Comparison of ENCODE assay signal across 8 cellular contexts in the genomic region with DNA sequence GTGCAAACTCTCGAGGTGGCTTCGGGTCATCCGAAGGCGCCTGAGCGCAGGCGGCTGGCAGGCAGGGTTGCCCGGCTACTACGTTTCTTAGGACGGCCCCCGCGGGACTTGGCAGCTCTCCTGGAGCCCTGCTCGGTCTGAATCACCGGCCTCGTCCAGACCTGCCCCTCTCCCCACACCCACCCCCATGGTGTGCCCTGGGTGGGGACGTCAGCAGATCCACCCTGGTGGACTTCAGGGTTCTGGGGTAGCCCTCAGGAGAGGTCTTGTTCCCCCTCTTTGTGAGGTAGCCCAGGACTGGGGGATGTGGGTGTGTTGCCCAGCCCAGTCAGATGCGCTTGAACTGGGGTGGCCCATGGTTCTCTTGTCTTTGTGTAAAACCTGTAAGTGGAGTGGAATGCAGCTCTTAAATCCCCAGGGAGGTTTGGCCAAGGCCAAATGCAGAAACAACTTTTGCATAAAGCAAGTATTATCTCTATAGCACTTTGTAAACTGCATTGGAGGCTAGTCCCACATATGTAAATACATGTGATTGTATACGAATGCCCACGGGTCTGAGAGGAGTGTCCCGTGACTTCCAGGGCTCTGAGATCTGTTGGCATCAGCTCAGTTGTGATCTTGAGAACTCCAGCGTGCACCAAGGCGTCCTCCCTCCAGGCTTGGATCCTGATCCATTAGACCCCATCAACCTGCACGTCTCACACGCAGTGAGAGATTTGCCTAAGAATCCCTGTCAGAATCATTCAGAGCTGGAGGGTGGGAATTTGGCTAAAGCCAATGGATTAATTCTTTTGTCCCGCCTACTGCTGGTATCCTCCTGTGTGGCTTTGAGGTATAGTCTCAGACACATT. TPM values are rescaled to one million over a fixed set of nuclear protein-coding genes. Genes with fewer than 3 reads are reported as not detected.
DNase-seq lines count a peak whose midpoint lies in the region; TF ChIP-seq lines count a peak whose summit lies in the region.

No MANE protein-coding gene starts in this region.

- H3K9ac ChIP-seq in ES-I3 (ENCODE audit: low read depth, low read length): peak overlapping the region; percentile 79
- H3K9ac ChIP-seq in colonic mucosa (ENCODE audit: low read depth in 2 of 2, low read length in 2 of 2): peak overlapping the region in 1 of 2 donors; percentile 56
- H3K9ac ChIP-seq in liver (ENCODE audit: low read depth in 1 of 2, low read length in 2 of 2): peak overlapping the region in 1 of 2 donors; percentile 44
- H3K9ac ChIP-seq in subcutaneous abdominal adipose tissue (ENCODE audit: low read length in 5 of 5): peak overlapping the region; percentile 43 to 97 (median 93)

- H3K27ac ChIP-seq in colonic mucosa: no peak overlapping the region
- H3K27ac ChIP-seq in liver (ENCODE audit: low read depth in 1 of 2, low read length in 2 of 2): peak overlapping the region; percentile 82 to 84
- peak overlapping the region; percentile 92 for H3K27ac ChIP-seq in subcutaneous abdominal adipose tissue (ENCODE audit: low read depth, low read length)

- H3K9me3 ChIP-seq in ES-I3 (ENCODE audit: control insufficient read depth, insufficient read depth, low read length) (no peaks in the 10 kb centered on the region), colonic mucosa (no peaks in the 10 kb centered on the region), liver (ENCODE audit: control insufficient read depth in 4 of 4, low read length in 3 of 4) (no peaks in the 10 kb centered on the region), subcutaneous abdominal adipose tissue (ENCODE audit: control insufficient read depth in 5 of 5, low read length in 5 of 5) (no peaks in the 10 kb centered on the region)

- no peak for TF ChIP-seq RAD21 in liver (IDR thresholded peaks at IDR 0.05)

- WGBS in liver: 34% methylated on average over 24 of the region's 24 CpGs

- H3K4me3 ChIP-seq in colonic mucosa: peak overlapping the region; percentile 75
- peak overlapping the region; percentile 80 to 89 (median 80) for H3K4me3 ChIP-seq in liver (ENCODE audit: low read depth in 1 of 3, low read length in 3 of 3)
- H3K4me3 ChIP-seq in subcutaneous abdominal adipose tissue (ENCODE audit: low read depth in 1 of 5, low read length in 5 of 5): peak overlapping the region; percentile 93 to 100 (median 95)

- H3K27me3 ChIP-seq in colonic mucosa (no peaks in the 10 kb centered on the region), liver (ENCODE audit: control insufficient read depth in 4 of 4, insufficient read depth in 4 of 4, low read length in 3 of 4) (no peaks in the 10 kb centered on the region), subcutaneous abdominal adipose tissue (ENCODE audit: control insufficient read depth in 5 of 5, insufficient read depth in 4 of 5, low read length in 5 of 5) (no peaks in the 10 kb centered on the region)

- H3K4me1 ChIP-seq in ES-I3 (ENCODE audit: insufficient read depth, low read length): no peaks in the 10 kb centered on the region; the same call in 1 of the 2 replicates
- H3K4me1 ChIP-seq in colonic mucosa: peaks cover 11% of the 10 kb centered on the region
- peaks cover 23 to 48% (median 33%) of the 10 kb centered on the region in 4 donors for H3K4me1 ChIP-seq in liver (ENCODE audit: control insufficient read depth in 4 of 4, insufficient read depth in 4 of 4, low read length in 3 of 4)
- peaks cover 10 to 72% (median 55%) of the 10 kb centered on the region in 5 donors for H3K4me1 ChIP-seq in subcutaneous abdominal adipose tissue (ENCODE audit: control insufficient read depth in 5 of 5, insufficient read depth in 5 of 5, low read length in 5 of 5)

- DNase-seq in NCI-H226: peak; percentile 4
- DNase-seq in colonic mucosa: peak; percentile 43
- DNase-seq in NCI-H524 treated with DMSO at 0.1 percent for 48 hours (lab: John Stamatoyannopoulos, UW): no peak
- no peak for DNase-seq in DMS153 treated with DMSO at 0.1 percent for 48 hours (lab: John Stamatoyannopoulos, UW; ENCODE audit: unreplicated experiment)
- no peak for DNase-seq in NCI-H446 treated with DMSO at 0.1 percent for 48 hours (lab: John Stamatoyannopoulos, UW)

- H3K36me3 ChIP-seq in ES-I3 (ENCODE audit: insufficient read depth, low read length) (no peaks in the 10 kb centered on the region), colonic mucosa (no peaks in the 10 kb centered on the region), liver (ENCODE audit: control insufficient read depth in 4 of 4, insufficient read depth in 3 of 4, low read depth in 1 of 4, low read length in 3 of 4) (no peaks in the 10 kb centered on the region), subcutaneous abdominal adipose tissue (ENCODE audit: control insufficient read depth in 5 of 5, insufficient read depth in 5 of 5, low read length in 5 of 5) (peaks cover 0 to 19% (median 2%) of the 10 kb centered on the region in 5 donors)

- TF ChIP-seq CTCF in colonic mucosa (IDR thresholded peaks at IDR 0.05): no peak
- TF ChIP-seq CTCF in liver (IDR thresholded peaks at IDR 0.05; ENCODE audit: low read depth, low read length, missing input control): no peak

- intact Hi-C loops in colonic mucosa (cut with DNase I): loop anchor here (5.0 kb wide), 1 partner anchor 42 kb away; no protein-coding TSS in a partner anchor

TF ChIP-seq in liver, 16 proteins besides CTCF, POLR2A, EP300 and RAD21:
- TF ChIP-seq ATF3 (IDR thresholded peaks at IDR 0.05): no peak
- no peak for TF ChIP-seq EGR1 (IDR thresholded peaks at IDR 0.05; ENCODE audit: low read depth in 2 of 2)
- TF ChIP-seq FOXA1 (IDR thresholded peaks at IDR 0.05): no peak
- TF ChIP-seq RXRA (IDR thresholded peaks at IDR 0.05): peak in 1 of 2 donors; percentile 25

RNA-seq across cellular contexts. Expression of gene PFKFB3, which starts 1.8 kb away (rescaled TPM):
- total RNA-seq in colonic mucosa: 10 to 100 TPM; 23.4 to 70.7 TPM
- total RNA-seq in liver: 1 to 10 TPM; 5.4 to 9.1 TPM
- polyA plus RNA-seq in liver: 1 to 10 TPM; 1.6 to 6.1 TPM

Comparison
In these comparisons a context has a peak if more than half of its experiments do, and no peak if none do; other contexts are left out.
1. DNase-seq: peak in NCI-H226 (single experiment) and colonic mucosa (single experiment); none in NCI-H524 treated with DMSO at 0.1 percent for 48 hours (single experiment), DMS153 treated with DMSO at 0.1 percent for 48 hours (single experiment) and NCI-H446 treated with DMSO at 0.1 percent for 48 hours (single experiment).
2. Peak in every context shown above with its lines, with median percentiles within 50 percentile points of each other: H3K4me3 ChIP-seq.